9 cellular contexts compared by ENCODE assay signal in the genomic region with DNA sequence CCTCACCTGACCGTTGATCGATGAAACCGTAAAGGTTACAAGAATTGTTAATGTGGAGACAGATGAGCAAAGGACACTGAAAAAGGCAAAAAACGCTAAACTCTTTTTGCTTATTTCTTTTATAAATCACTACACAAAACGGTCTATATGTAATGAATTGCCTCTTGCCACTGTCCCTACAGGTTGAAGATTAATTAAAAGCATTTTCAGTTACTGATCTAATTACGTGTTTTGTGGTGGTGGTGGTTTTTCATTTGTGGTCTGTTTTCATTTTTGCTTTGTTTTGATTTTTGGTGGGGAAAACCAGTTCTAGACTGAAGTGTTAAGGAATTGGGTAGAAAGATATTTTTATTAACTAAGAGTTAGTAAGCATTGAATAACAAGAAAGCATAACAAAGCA.
"Had no signal": no experiment of that assay in that cellular context is flagged by ENCODE, and none has a peak within 500 bp of the region (broad histone marks: within the 10 kb centered on the region; RNA-seq: fewer than 3 reads in every experiment).

No MANE protein-coding gene starts in this region.

- H3K36me3 ChIP-seq: HAP-1 had no signal

- DNase-seq: H7, HFFc6, KBM-7 had no signal

- H3K36me3 Mint-ChIP-seq: IgD-negative memory B cell had no signal

- H2AFZ ChIP-seq: GM23338 had no signal

- FAIRE-seq: HepG2 had no signal

- H3K4me3 Mint-ChIP-seq: GM23338, HFFc6, IgD-negative memory B cell had no signal

- H3K27ac ChIP-seq: HL-60 had no signal

- H3K9me3 ChIP-seq: HAP-1 had no signal

- H3K4me3 ChIP-seq: GM23338, HAP-1 had no signal

- ATAC-seq: GM23338, HCT116, HepG2 had no signal

- H3K4me1 ChIP-seq: HAP-1 had no signal

- H3K4me1 Mint-ChIP-seq: GM23338, IgD-negative memory B cell had no signal

- H3K4me2 ChIP-seq: GM23338 had no signal
